Comparison of ENCODE assay signal across 20 cellular contexts in the genomic region with DNA sequence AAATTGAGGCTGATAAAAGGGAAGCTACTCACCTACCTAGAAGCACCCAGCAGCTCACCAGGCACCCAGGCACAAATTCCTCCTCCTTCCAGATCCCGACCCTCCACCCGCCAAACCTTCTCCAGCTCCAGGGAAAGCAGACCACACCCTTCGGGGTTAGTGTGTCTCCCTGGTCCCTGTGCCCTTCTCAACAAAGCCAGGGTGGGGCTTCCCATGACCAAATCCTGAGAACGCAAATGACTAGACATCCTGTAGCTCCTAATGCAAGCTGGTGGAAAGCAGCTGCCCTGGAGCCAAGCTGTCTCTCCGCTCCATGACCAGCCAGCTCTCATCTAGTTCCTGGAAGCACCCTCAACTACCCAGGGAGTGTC. TPM values are rescaled to one million over a fixed set of nuclear protein-coding genes. Genes with fewer than 3 reads are reported as not detected.
DNase-seq lines count a peak whose midpoint lies in the region; ATAC-seq and TF ChIP-seq lines count a peak whose summit lies in the region.
"Had no signal": no experiment of that assay in that cellular context is flagged by ENCODE, and none has a peak within 500 bp of the region (broad histone marks: within the 10 kb centered on the region; RNA-seq: fewer than 3 reads in every experiment).

No MANE protein-coding gene starts in this region.

- no peak for TF ChIP-seq CTCF in cardiac muscle cell (IDR thresholded peaks at IDR 0.05; ENCODE audit: low read depth, low read length)
- no peak for TF ChIP-seq CTCF in coronary artery (IDR thresholded peaks at IDR 0.05)

- peaks cover 30% of the 10 kb centered on the region for H3K4me1 ChIP-seq in cardiac muscle cell (ENCODE audit: low read depth)

- H3K9me3 ChIP-seq in cardiac muscle cell (ENCODE audit: low read depth), result no peaks in the 10 kb centered on the region

- DNase-seq in cardiac muscle cell (ENCODE audit: low read depth in 1 of 2, low spot score in 1 of 2), result peak; percentile 42 to 53
- no peak for DNase-seq in cardiac septum (ENCODE audit: low spot score)
- no peak for DNase-seq in coronary artery (ENCODE audit: low spot score)
- no peak for DNase-seq in amygdala (lab: John Stamatoyannopoulos, UW)
- no peak for DNase-seq in T-helper 9 cell
- no peak for DNase-seq in SW 1271 (lab: John Stamatoyannopoulos, UW)
- DNase-seq: ACHN; activated CD4-positive, alpha-beta T cell treated with anti-CD3 and anti-CD28 coated beads for 48 hours; activated naive CD8-positive, alpha-beta T cell treated with anti-CD3 and anti-CD28 coated beads, Interleukin-2, amount 50 U/mL, for 24 hours; activated T-cell treated with anti-CD3 and anti-CD28 coated beads, Interleukin-2, amount 50 U/mL, for 4 hours; CD8-positive, alpha-beta T cell; central memory CD4-positive, alpha-beta T cell; EL; HCEC 1CT; kidney glomerular epithelial cell; ovary had no signal

- H3K36me3 ChIP-seq in cardiac muscle cell, result peaks cover 37% of the 10 kb centered on the region
- H3K36me3 ChIP-seq: ovary had no signal

- no peak for ATAC-seq in GM21390 (IDR thresholded peaks at IDR 0.05; ENCODE audit: unreplicated experiment)
- ATAC-seq: activated naive CD8-positive, alpha-beta T cell treated with anti-CD3 and anti-CD28 coated beads, Interleukin-2, amount 50 U/mL, for 24 hours; activated T-cell treated with anti-CD3 and anti-CD28 coated beads, Interleukin-2, amount 50 U/mL, for 4 hours; CD8-positive, alpha-beta T cell had no signal

- peak overlapping the region; percentile 86 for H3K4me3 ChIP-seq in cardiac muscle cell
- H3K4me3 ChIP-seq in coronary artery, result peak overlapping the region; percentile 91
- H3K4me3 ChIP-seq in iPS-11a (ENCODE audit: low read depth, low read length), result peak overlapping the region; percentile 27
- H3K4me3 ChIP-seq: ovary, skin epidermis had no signal

- peak overlapping the region; percentile 95 for H3K27ac ChIP-seq in cardiac muscle cell
- H3K27ac ChIP-seq in coronary artery, result peak overlapping the region; percentile 5 to 59
- H3K27ac ChIP-seq: ovary, skin epidermis had no signal

- intact Hi-C loops in cardiac septum (cut with DNase I), result no loop called here

- H3K27me3 ChIP-seq in cardiac muscle cell, result peaks cover 2% of the 10 kb centered on the region
- H3K27me3 ChIP-seq: ovary had no signal

RNA-seq across cellular contexts. Expression of a gene that starts 4.4 kb away (rescaled TPM):
- total RNA-seq in cardiac muscle cell (240 and 482 TPM in 2 replicates), cardiac septum (58.0 TPM)
- 25.0 and 40.1 TPM in 2 replicates for polyA plus RNA-seq in cardiac muscle cell
- total RNA-seq: CD8-positive, alpha-beta T cell; frontal cortex had no signal
- polyA plus RNA-seq: ovary had no signal

Comparison
In these comparisons a context has a peak if more than half of its experiments do, and no peak if none do; other contexts are left out.
1. DNase-seq: peak in cardiac muscle cell (2 of 2); none in cardiac septum (single experiment), coronary artery (single experiment), amygdala (0 of 56), T-helper 9 cell (single experiment) and SW 1271 (0 of 2).
2. H3K4me3 ChIP-seq: peak in every context shown above with its lines; median percentile 91 in coronary artery; 86 in cardiac muscle cell; 27 in iPS-11a.